Comparison of ENCODE assay signal across 9 cellular contexts in genomic region chr11:13318498-13319295, GRCh38. TPM values are rescaled to one million over a fixed set of nuclear protein-coding genes. Genes with fewer than 3 reads are reported as not detected.
DNase-seq lines count a peak whose midpoint lies in the region; ATAC-seq and TF ChIP-seq lines count a peak whose summit lies in the region.
"Had no signal": no experiment of that assay in that cellular context is flagged by ENCODE, and none has a peak within 500 bp of the region (broad histone marks: within the 10 kb centered on the region; RNA-seq: fewer than 3 reads in every experiment).

No MANE protein-coding gene starts in this region.

- no peaks in the 10 kb centered on the region for H4K20me1 ChIP-seq in H9 (ENCODE audit: control insufficient read depth, insufficient read depth, insufficient read length)

- H2BK120ac ChIP-seq in H9 (ENCODE audit: low read depth, low read length, poor library complexity, severe bottlenecking): no peak overlapping the region

- intact Hi-C loops in left ventricle myocardium inferior (cut with micrococcal nuclease): no loop called here
- intact Hi-C loops in cardiac septum (cut with DNase I): no loop called here
- intact Hi-C loops in activated T-helper 1 cell treated with anti-CD3 and anti-CD28 coated beads, Interleukin-12 subunit alpha, Interleukin-12 subunit beta, Interleukin-2, Interleukin-4 antibody, amounts not matched to agents 30 ng/mL and 10 ng/mL and 1 ng/mL, durations not matched to agents 14 hours and 24 hours and 36 hours (cut with micrococcal nuclease): loop anchor here (1.0 to 2.0 kb wide), 2 partner anchors 16 to 31 kb away; no protein-coding TSS in a partner anchor
- intact Hi-C loops in thyroid gland (cut with DNase I): no loop called here

- H3K18ac ChIP-seq in H9 (ENCODE audit: insufficient read length, low read depth, low read length): no peak overlapping the region

- no peak overlapping the region for H2AK5ac ChIP-seq in H9 (ENCODE audit: insufficient read length, low read length)

- no peak overlapping the region for H4K5ac ChIP-seq in H9 (ENCODE audit: insufficient read length, low read depth, low read length)

- TF ChIP-seq CTCF in left ventricle myocardium inferior (IDR thresholded peaks at IDR 0.05; ENCODE audit: borderline replicate concordance): no peak
- TF ChIP-seq CTCF in thyroid gland (IDR thresholded peaks at IDR 0.05): no peak
- TF ChIP-seq CTCF in endodermal cell (conservative IDR thresholded peaks at IDR 0.05): no peak
- TF ChIP-seq CTCF in H9 (conservative IDR thresholded peaks at IDR 0.05): no peak

- peak; percentile 86 for ATAC-seq in HG02943 (IDR thresholded peaks at IDR 0.05; ENCODE audit: low read depth, unreplicated experiment)

- WGBS in thyroid gland, 2 donors: 27 to 55% methylated on average over 2 of the region's 2 CpGs
- 81 to 88% methylated on average over 2 of the region's 2 CpGs for WGBS in endodermal cell (ENCODE audit: insufficient coverage in 1 of 2, insufficient read length in 1 of 2), 2 experiments
- no CpG with 5 or more reads among the region's 2 CpGs for WGBS in H9 (ENCODE audit: extremely low coverage, insufficient read length, low lambda C conversion rate)

- H3K9me3 Mint-ChIP-seq in activated T-helper 1 cell treated with anti-CD3 and anti-CD28 coated beads, Interleukin-12 subunit alpha, Interleukin-12 subunit beta, Interleukin-2, Interleukin-4 antibody, amounts not matched to agents 30 ng/mL and 10 ng/mL and 1 ng/mL, durations not matched to agents 14 hours and 24 hours and 36 hours: no peaks in the 10 kb centered on the region
- H3K9me3 Mint-ChIP-seq in endodermal cell: no peaks in the 10 kb centered on the region
- no peaks in the 10 kb centered on the region for H3K9me3 Mint-ChIP-seq in H9

- no peak overlapping the region for H4K8ac ChIP-seq in H9 (replicated peaks; ENCODE audit: insufficient read length, low read depth, low read length)

- no peaks in the 10 kb centered on the region for H3K27me3 ChIP-seq in left ventricle myocardium inferior (ENCODE audit: low read depth)
- H3K27me3 ChIP-seq in thyroid gland: no peaks in the 10 kb centered on the region
- H3K27me3 ChIP-seq in endodermal cell (ENCODE audit: control insufficient read depth, insufficient read depth, low read length, poor library complexity, severe bottlenecking): no peaks in the 10 kb centered on the region
- no peaks in the 10 kb centered on the region for H3K27me3 ChIP-seq in H9 (ENCODE audit: insufficient read depth, low read length)

- H3K4me1 ChIP-seq in left ventricle myocardium inferior (peaks cover 65% of the 10 kb centered on the region), thyroid gland (peaks cover 52 to 67% of the 10 kb centered on the region in 2 donors), endodermal cell (ENCODE audit: control insufficient read depth, insufficient read depth, low read length) (no peaks in the 10 kb centered on the region), H9 (ENCODE audit: insufficient read depth, low read length) (peaks cover 4% of the 10 kb centered on the region; the same call in 1 of the 2 replicates)

- H3K36me3 ChIP-seq in left ventricle myocardium inferior (no peaks in the 10 kb centered on the region), thyroid gland (no peaks in the 10 kb centered on the region), endodermal cell (ENCODE audit: control insufficient read depth, insufficient read depth, low read length) (no peaks in the 10 kb centered on the region)

- H3K79me2 ChIP-seq in H9 (ENCODE audit: insufficient read depth, low read length): no peaks in the 10 kb centered on the region

- H3K27me3 Mint-ChIP-seq in activated T-helper 1 cell treated with anti-CD3 and anti-CD28 coated beads, Interleukin-12 subunit alpha, Interleukin-12 subunit beta, Interleukin-2, Interleukin-4 antibody, amounts not matched to agents 30 ng/mL and 10 ng/mL and 1 ng/mL, durations not matched to agents 14 hours and 24 hours and 36 hours (ENCODE audit: insufficient read depth): no peaks in the 10 kb centered on the region
- H3K27me3 Mint-ChIP-seq in endodermal cell (ENCODE audit: insufficient read depth): no peaks in the 10 kb centered on the region
- no peaks in the 10 kb centered on the region for H3K27me3 Mint-ChIP-seq in H9 (ENCODE audit: low read depth)

- H3K9me3 ChIP-seq in left ventricle myocardium inferior (replicated peaks): no peaks in the 10 kb centered on the region
- no peaks in the 10 kb centered on the region for H3K9me3 ChIP-seq in thyroid gland
- no peaks in the 10 kb centered on the region for H3K9me3 ChIP-seq in endodermal cell (ENCODE audit: control insufficient read depth, low read length)
- no peaks in the 10 kb centered on the region for H3K9me3 ChIP-seq in H9 (ENCODE audit: control insufficient read depth, low read depth, low read length)

- peak overlapping the region; percentile 37 for H3K27ac ChIP-seq in left ventricle myocardium inferior (replicated peaks)
- H3K27ac ChIP-seq in thyroid gland: peak overlapping the region in 2 of 3 donors; percentile 2 to 36
- no peak overlapping the region for H3K27ac ChIP-seq in endodermal cell (ENCODE audit: low read depth, low read length)
- H3K27ac ChIP-seq in H9 (ENCODE audit: insufficient read length, low read depth, low read length): no peak overlapping the region

- H3K9ac ChIP-seq in endodermal cell (ENCODE audit: extremely low read depth, low read length, poor library complexity, severe bottlenecking): no peak overlapping the region
- H3K9ac ChIP-seq in H9 (ENCODE audit: extremely low read depth, insufficient read length, low read length): no peak overlapping the region

- no peak overlapping the region for H3K23ac ChIP-seq in H9 (ENCODE audit: insufficient read length, low read depth, low read length)

- peaks cover 57% of the 10 kb centered on the region for H3K4me1 Mint-ChIP-seq in activated T-helper 1 cell treated with anti-CD3 and anti-CD28 coated beads, Interleukin-12 subunit alpha, Interleukin-12 subunit beta, Interleukin-2, Interleukin-4 antibody, amounts not matched to agents 30 ng/mL and 10 ng/mL and 1 ng/mL, durations not matched to agents 14 hours and 24 hours and 36 hours (ENCODE audit: low read depth)
- H3K4me1 Mint-ChIP-seq in endodermal cell (peaks cover 9% of the 10 kb centered on the region), H9 (peaks cover 18 to 26% of the 10 kb centered on the region in 2 experiments)

- peak overlapping the region; percentile 39 for H3K4me3 Mint-ChIP-seq in activated T-helper 1 cell treated with anti-CD3 and anti-CD28 coated beads, Interleukin-12 subunit alpha, Interleukin-12 subunit beta, Interleukin-2, Interleukin-4 antibody, amounts not matched to agents 30 ng/mL and 10 ng/mL and 1 ng/mL, durations not matched to agents 14 hours and 24 hours and 36 hours
- H3K4me3 Mint-ChIP-seq in endodermal cell (no peak overlapping the region), H9 (no peak overlapping the region)

- H3K36me3 Mint-ChIP-seq in activated T-helper 1 cell treated with anti-CD3 and anti-CD28 coated beads, Interleukin-12 subunit alpha, Interleukin-12 subunit beta, Interleukin-2, Interleukin-4 antibody, amounts not matched to agents 30 ng/mL and 10 ng/mL and 1 ng/mL, durations not matched to agents 14 hours and 24 hours and 36 hours (ENCODE audit: low read depth): peaks cover 13% of the 10 kb centered on the region
- H3K36me3 Mint-ChIP-seq in endodermal cell (ENCODE audit: low read depth) (no peaks in the 10 kb centered on the region), H9 (ENCODE audit: insufficient read depth in 1 of 3, low read depth in 3 of 3) (no peaks in the 10 kb centered on the region)

- no peak overlapping the region for H3K56ac ChIP-seq in H9 (ENCODE audit: insufficient read length, low read depth, low read length)

- H2AFZ ChIP-seq in H9 (ENCODE audit: low read length): no peak overlapping the region

- H3K23me2 ChIP-seq in H9 (ENCODE audit: insufficient read length, low read depth, low read length, poor library complexity, severe bottlenecking): no peaks in the 10 kb centered on the region

- H2BK15ac ChIP-seq in H9 (ENCODE audit: low read depth, low read length): no peak overlapping the region

- no peak overlapping the region for H4K91ac ChIP-seq in H9 (ENCODE audit: insufficient read length, low read depth, low read length)

- H3K4me3 ChIP-seq in left ventricle myocardium inferior (peak overlapping the region; percentile 13), thyroid gland (replicated peaks in 1 of 3) (no peak overlapping the region), endodermal cell (ENCODE audit: low read length) (no peak overlapping the region)

- no peak overlapping the region for H2BK5ac ChIP-seq in H9 (ENCODE audit: insufficient read length, low read length)

- H3K79me1 ChIP-seq in H9 (ENCODE audit: insufficient read depth, low read depth, low read length, poor library complexity, severe bottlenecking): no peaks in the 10 kb centered on the region

- DNase-seq in left ventricle myocardium inferior: no peak
- no peak for DNase-seq in cardiac septum (ENCODE audit: low spot score)
- DNase-seq in activated T-helper 1 cell treated with anti-CD3 and anti-CD28 coated beads, Interleukin-12 subunit alpha, Interleukin-12 subunit beta, Interleukin-2, Interleukin-4 antibody, amounts not matched to agents 30 ng/mL and 10 ng/mL and 1 ng/mL, durations not matched to agents 14 hours and 24 hours and 36 hours (ENCODE audit: low spot score): no peak
- no peak for DNase-seq in thyroid gland
- no peak for DNase-seq in endodermal cell
- DNase-seq in H9: no peak
- DNase-seq in NCI-H226: no peak
- DNase-seq: DMS79 treated with DMSO at 0.1 percent for 48 hours had no signal

- H2BK12ac ChIP-seq in H9 (ENCODE audit: insufficient read length, low read depth, low read length): no peak overlapping the region

- no peak overlapping the region for H2BK20ac ChIP-seq in H9 (ENCODE audit: low read depth, low read length, poor library complexity, severe bottlenecking)

- H3T11ph ChIP-seq in H9 (ENCODE audit: low read length): no peak overlapping the region

- TF ChIP-seq POLR2A in thyroid gland (IDR thresholded peaks at IDR 0.05): no peak

- no peak overlapping the region for H3K14ac ChIP-seq in H9 (ENCODE audit: insufficient read depth, low read length)

- H3K4ac ChIP-seq in H9 (ENCODE audit: low read depth, low read length): no peak overlapping the region

- H3K27ac Mint-ChIP-seq in activated T-helper 1 cell treated with anti-CD3 and anti-CD28 coated beads, Interleukin-12 subunit alpha, Interleukin-12 subunit beta, Interleukin-2, Interleukin-4 antibody, amounts not matched to agents 30 ng/mL and 10 ng/mL and 1 ng/mL, durations not matched to agents 14 hours and 24 hours and 36 hours: peak overlapping the region; percentile 45
- no peak overlapping the region for H3K27ac Mint-ChIP-seq in endodermal cell
- no peak overlapping the region for H3K27ac Mint-ChIP-seq in H9

- H3K4me2 ChIP-seq in H9 (ENCODE audit: insufficient read depth, insufficient read length, low read length): no peak overlapping the region

RNA-seq across cellular contexts. Expression of gene BMAL1, which starts 41.1 kb away (rescaled TPM):
- total RNA-seq in left ventricle myocardium inferior: 7.1 TPM
- total RNA-seq in cardiac septum: 11.6 TPM
- total RNA-seq in activated T-helper 1 cell treated with anti-CD3 and anti-CD28 coated beads, Interleukin-12 subunit alpha, Interleukin-12 subunit beta, Interleukin-2, Interleukin-4 antibody, amounts not matched to agents 30 ng/mL and 10 ng/mL and 1 ng/mL, durations not matched to agents 14 hours and 24 hours and 36 hours: 33.6 and 33.7 TPM in 2 replicates
- total RNA-seq in thyroid gland: 10 to 100 TPM; 41.2 to 97.5 (median 50.7) TPM
- total RNA-seq in endodermal cell: 1 to 10 TPM; 3.7 to 7.2 TPM
- 4.3 TPM for polyA plus RNA-seq in endodermal cell (2013, experiment 1 of 2)
- 5.7 TPM for polyA plus RNA-seq in endodermal cell (2013, experiment 2 of 2)
- total RNA-seq in H9 (2021): 3.2 and 3.3 TPM in 2 replicates

Comparison
In these comparisons a context has a peak if more than half of its experiments do, and no peak if none do; other contexts are left out.
1. H3K27ac ChIP-seq: peak in left ventricle myocardium inferior (single experiment) and thyroid gland (2 of 3); none in endodermal cell (single experiment) and H9 (single experiment).